ENCODE assay signal across 8 cellular contexts in genomic region chr17:49741009-49741691, GRCh38. TPM values are rescaled to one million over a fixed set of nuclear protein-coding genes. Genes with fewer than 3 reads are reported as not detected.
A peak's percentile ranks its signal among the peaks of the same experiment; 100 is the strongest.
DNase-seq lines count a peak whose midpoint lies in the region; ATAC-seq and TF ChIP-seq lines count a peak whose summit lies in the region.

No MANE protein-coding gene starts in this region.

- H3K4me2 ChIP-seq in osteoblast (ENCODE audit: insufficient read depth, low read length) = peak overlapping the region; percentile 35

- no peaks in the 10 kb centered on the region for H3K36me3 ChIP-seq in osteoblast (ENCODE audit: insufficient read depth, low read length)

- H3K4me3 ChIP-seq in GM12864 (ENCODE audit: low read depth, low read length) (peak overlapping the region; percentile 21; the same call in 1 of the 2 replicates), cardiac fibroblast (replicated peaks in 1 of 2; ENCODE audit: low read depth in 2 of 2, low read length in 2 of 2) (no peak overlapping the region), osteoblast (ENCODE audit: insufficient read depth, low read length) (no peak overlapping the region)
- peak overlapping the region; percentile 79 for H3K4me3 ChIP-seq in Jurkat, Clone E6-1 (ENCODE audit: low read length)

- no peaks in the 10 kb centered on the region for H3K9me3 ChIP-seq in osteoblast (ENCODE audit: low read depth, low read length)

- no peak overlapping the region for H3K27ac ChIP-seq in osteoblast (ENCODE audit: low read depth, low read length)

- no peaks in the 10 kb centered on the region for H3K27me3 ChIP-seq in osteoblast (ENCODE audit: insufficient read depth, low read length)

- TF ChIP-seq CTCF in GM12864 (IDR thresholded peaks at IDR 0.05; ENCODE audit: low read depth, low read length, missing control alignments) (no peak), cardiac fibroblast (IDR thresholded peaks at IDR 0.05; ENCODE audit: low read depth, low read length) (no peak), osteoblast (IDR thresholded peaks at IDR 0.05; ENCODE audit: extremely low read depth, low read depth, low read length) (no peak)

- DNase-seq in GM12864 (ENCODE audit: low read depth) (no peak), cardiac fibroblast (ENCODE audit: low read depth in 2 of 2) (peak; percentile 23 to 51), osteoblast (ENCODE audit: insufficient read length, low spot score, missing footprints) (peak; percentile 87), NCI-H2081 treated with DMSO at 0.1 percent for 48 hours (lab: John Stamatoyannopoulos, UW) (no peak)
- no peak for DNase-seq in Jurkat, Clone E6-1 (ENCODE audit: low read depth, low spot score)
- DNase-seq in central memory CD4-positive, alpha-beta T cell = no peak

- H3K79me2 ChIP-seq in osteoblast (ENCODE audit: insufficient read depth, low read length) = no peaks in the 10 kb centered on the region

- H2AFZ ChIP-seq in osteoblast (ENCODE audit: low read length) = no peak overlapping the region

- peaks cover 21% of the 10 kb centered on the region for H3K4me1 ChIP-seq in osteoblast (ENCODE audit: insufficient read depth, low read length)

- no peak for ATAC-seq in HG03095 (IDR thresholded peaks at IDR 0.05; ENCODE audit: unreplicated experiment)
- no peak for ATAC-seq in GM19023 (IDR thresholded peaks at IDR 0.05; ENCODE audit: unreplicated experiment)

- peaks cover 8% of the 10 kb centered on the region for H4K20me1 ChIP-seq in osteoblast (ENCODE audit: insufficient read depth, low read length)

RNA-seq across cellular contexts. Expression of gene FAM117A, which starts 22.8 kb away (rescaled TPM):
- 30.8 TPM for polyA plus RNA-seq in Jurkat, Clone E6-1 (2012; ENCODE audit: insufficient read depth, insufficient read length)
- total RNA-seq in osteoblast = 5.3 and 8.7 TPM in 2 replicates

RNA-seq across cellular contexts. Expression of gene SLC35B1, which starts 33.4 kb away (rescaled TPM):
- polyA plus RNA-seq in Jurkat, Clone E6-1 (2012; ENCODE audit: insufficient read depth, insufficient read length) = 95.8 TPM
- 43.6 and 48.1 TPM in 2 replicates for total RNA-seq in osteoblast

RNA-seq across cellular contexts. Expression of gene KAT7, which starts 47.3 kb away (rescaled TPM):
- polyA plus RNA-seq in Jurkat, Clone E6-1 (2012; ENCODE audit: insufficient read depth, insufficient read length) = 53.9 TPM
- 50.7 and 51.4 TPM in 2 replicates for total RNA-seq in osteoblast

Comparison
In these comparisons a context has a peak if more than half of its experiments do, and no peak if none do; other contexts are left out.
1. DNase-seq: peak in cardiac fibroblast (2 of 2) and osteoblast (single experiment); none in GM12864 (single experiment), Jurkat, Clone E6-1 (single experiment), NCI-H2081 treated with DMSO at 0.1 percent for 48 hours (single experiment) and central memory CD4-positive, alpha-beta T cell (single experiment).
2. H3K4me3 ChIP-seq: peak in GM12864 (single experiment) and Jurkat, Clone E6-1 (single experiment); none in cardiac fibroblast (0 of 2) and osteoblast (single experiment).